Comparison of ENCODE assay signal across 22 cellular contexts in the genomic region with DNA sequence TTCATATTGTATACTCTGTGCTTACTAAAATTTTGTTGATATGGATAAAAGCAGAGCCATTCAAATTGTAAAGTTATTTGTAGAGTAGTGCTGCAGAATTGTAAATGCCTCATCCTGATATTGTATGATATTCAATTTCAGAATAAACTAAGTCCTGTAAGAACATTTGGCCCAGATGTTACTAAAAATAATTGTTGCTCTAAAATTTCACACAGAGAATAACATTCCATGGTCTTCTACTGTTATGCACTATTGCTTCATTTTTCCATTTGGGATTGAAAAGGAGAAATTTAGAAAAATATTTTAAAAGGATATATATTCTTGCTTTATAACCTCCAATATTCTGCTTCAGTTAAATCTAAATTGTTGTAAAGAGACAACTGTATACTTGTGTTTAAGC.
"Had no signal": no experiment of that assay in that cellular context is flagged by ENCODE, and none has a peak within 500 bp of the region (broad histone marks: within the 10 kb centered on the region; RNA-seq: fewer than 3 reads in every experiment).

No MANE protein-coding gene starts in this region.

- DNase-seq: colonic mucosa; cortex of kidney; effector CD8-positive, alpha-beta T cell; effector memory CD8-positive, alpha-beta T cell; endodermal cell; erythroblast; esophagus squamous epithelium; foreskin fibroblast; foreskin melanocyte; gastrocnemius medialis; glutamatergic neuron; head of caudate nucleus; heart right ventricle; hippocampal formation; left cardiac atrium; left lung; left ventricle myocardium superior; lower lobe of right lung; mesenchymal stem cell; midbrain; naive B cell had no signal

- H3K4me1 Mint-ChIP-seq: endodermal cell, naive B cell had no signal

- H3K27ac Mint-ChIP-seq: dendritic cell treated with granulocyte-macrophage colony-stimulating factor and Interleukin-4, amounts not matched to agents 40 ng/mL and 50 ng/mL, for 4 days; effector memory CD8-positive, alpha-beta T cell; endodermal cell had no signal

- H3K4me3 Mint-ChIP-seq: dendritic cell treated with granulocyte-macrophage colony-stimulating factor and Interleukin-4, amounts not matched to agents 40 ng/mL and 50 ng/mL, for 4 days; effector memory CD8-positive, alpha-beta T cell; endodermal cell had no signal

- H3K27me3 Mint-ChIP-seq: dendritic cell treated with granulocyte-macrophage colony-stimulating factor and Interleukin-4, amounts not matched to agents 40 ng/mL and 50 ng/mL, for 4 days had no signal
